Comparison of ENCODE assay signal across 24 cellular contexts in the genomic region with DNA sequence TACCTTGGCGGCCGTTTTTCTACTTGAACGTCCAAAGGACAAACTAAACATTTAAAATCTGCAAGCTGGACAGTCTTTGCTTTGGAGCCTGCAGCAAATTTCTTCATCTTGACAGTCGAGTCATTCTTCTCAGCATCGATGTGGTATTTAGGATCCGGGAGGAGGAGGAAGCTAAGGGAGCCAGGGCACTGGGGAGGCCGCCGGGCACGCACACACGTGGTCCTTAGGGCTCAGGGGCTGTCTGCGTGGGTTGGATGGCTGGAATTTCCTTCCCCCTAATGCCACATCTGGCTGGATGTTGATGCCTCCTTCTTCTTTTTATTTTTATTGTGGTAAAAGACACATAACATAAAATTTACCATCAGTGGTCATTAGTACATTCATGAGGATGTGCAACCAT.
"Had no signal": no experiment of that assay in that cellular context is flagged by ENCODE, and none has a peak within 500 bp of the region (broad histone marks: within the 10 kb centered on the region; RNA-seq: fewer than 3 reads in every experiment).

No MANE protein-coding gene starts in this region.

- H3K4me3 Mint-ChIP-seq: dendritic cell treated with granulocyte-macrophage colony-stimulating factor and Interleukin-4, amounts not matched to agents 40 ng/mL and 50 ng/mL, for 4 days; effector memory CD8-positive, alpha-beta T cell; endodermal cell had no signal

- H3K9me3 ChIP-seq: colonic mucosa, esophagus squamous epithelium, gastrocnemius medialis, heart left ventricle had no signal

- H3K4me3 ChIP-seq: colonic mucosa, coronary artery, dorsolateral prefrontal cortex, esophagus muscularis mucosa, esophagus squamous epithelium, gastrocnemius medialis, gastroesophageal sphincter, heart left ventricle, heart right ventricle had no signal

- H3K27me3 ChIP-seq: colonic mucosa, dorsolateral prefrontal cortex, gastrocnemius medialis had no signal

- H3K27ac Mint-ChIP-seq: dendritic cell treated with granulocyte-macrophage colony-stimulating factor and Interleukin-4, amounts not matched to agents 40 ng/mL and 50 ng/mL, for 4 days; effector memory CD8-positive, alpha-beta T cell; endodermal cell had no signal

- H3K36me3 ChIP-seq: colonic mucosa, esophagus muscularis mucosa, esophagus squamous epithelium, gastrocnemius medialis, gastroesophageal sphincter, heart left ventricle, heart right ventricle had no signal

- H3K9me3 Mint-ChIP-seq: dendritic cell treated with granulocyte-macrophage colony-stimulating factor and Interleukin-4, amounts not matched to agents 40 ng/mL and 50 ng/mL, for 4 days had no signal

- H3K27ac ChIP-seq: colonic mucosa, coronary artery, dorsolateral prefrontal cortex, epithelial cell of prostate, esophagus muscularis mucosa, esophagus squamous epithelium, foreskin keratinocyte, gastrocnemius medialis, gastroesophageal sphincter, heart left ventricle, heart right ventricle had no signal

- H3K4me1 ChIP-seq: colonic mucosa, esophagus muscularis mucosa, esophagus squamous epithelium, foreskin keratinocyte, gastrocnemius medialis, gastroesophageal sphincter, heart left ventricle, heart right ventricle had no signal

- ATAC-seq: effector memory CD8-positive, alpha-beta T cell; esophagus mucosa; foreskin keratinocyte; gastrocnemius medialis; gastroesophageal sphincter; heart left ventricle; heart right ventricle had no signal

- DNase-seq: colonic mucosa; cortex of kidney; dermis blood vessel endothelial cell; effector CD4-positive, alpha-beta T cell; effector CD8-positive, alpha-beta T cell; effector memory CD4-positive, alpha-beta T cell; effector memory CD8-positive, alpha-beta T cell; endodermal cell; erythroblast; esophagus squamous epithelium; foreskin fibroblast; foreskin keratinocyte; gastrocnemius medialis; glutamatergic neuron; head of caudate nucleus; heart left ventricle; heart right ventricle had no signal
